8 cellular contexts compared by ENCODE assay signal in genomic region chr7:17690030-17690429, GRCh38.
DNase-seq lines count a peak whose midpoint lies in the region; ATAC-seq and TF ChIP-seq lines count a peak whose summit lies in the region.
"Had no signal": no experiment of that assay in that cellular context is flagged by ENCODE, and none has a peak within 500 bp of the region (broad histone marks: within the 10 kb centered on the region; RNA-seq: fewer than 3 reads in every experiment).

No MANE protein-coding gene starts in this region.

- intact Hi-C loops in upper lobe of right lung (cut with DNase I), result no loop called here

- no peaks in the 10 kb centered on the region for H3K4me1 ChIP-seq in upper lobe of right lung
- H3K4me1 ChIP-seq: pancreas had no signal

- TF ChIP-seq CTCF in upper lobe of right lung (IDR thresholded peaks at IDR 0.05), result no peak

- H3K4me1 Mint-ChIP-seq in stimulated activated effector memory CD8-positive, alpha-beta T cell treated with anti-CD3 and anti-CD28 coated beads, Interleukin-12 subunit alpha, Interleukin-12 subunit beta, amount 100 ng/mL, for 72 hours, result no peaks in the 10 kb centered on the region

- no peaks in the 10 kb centered on the region for H3K9me3 Mint-ChIP-seq in stimulated activated effector memory CD8-positive, alpha-beta T cell treated with anti-CD3 and anti-CD28 coated beads, Interleukin-12 subunit alpha, Interleukin-12 subunit beta, amount 100 ng/mL, for 72 hours

- no peak overlapping the region for H3K27ac ChIP-seq in upper lobe of right lung
- H3K27ac ChIP-seq: pancreas had no signal

- ATAC-seq in GM19452 (IDR thresholded peaks at IDR 0.05; ENCODE audit: unreplicated experiment), result peak; percentile 84
- peak; percentile 77 for ATAC-seq in upper lobe of right lung
- ATAC-seq in stimulated activated effector memory CD8-positive, alpha-beta T cell treated with anti-CD3 and anti-CD28 coated beads, Interleukin-12 subunit alpha, Interleukin-12 subunit beta, amount 100 ng/mL, for 72 hours, result no peak

- H3K36me3 Mint-ChIP-seq in stimulated activated effector memory CD8-positive, alpha-beta T cell treated with anti-CD3 and anti-CD28 coated beads, Interleukin-12 subunit alpha, Interleukin-12 subunit beta, amount 100 ng/mL, for 72 hours, result no peaks in the 10 kb centered on the region

- no peaks in the 10 kb centered on the region for H3K27me3 ChIP-seq in upper lobe of right lung
- H3K27me3 ChIP-seq: pancreas had no signal

- no peak overlapping the region for H3K4me3 Mint-ChIP-seq in stimulated activated effector memory CD8-positive, alpha-beta T cell treated with anti-CD3 and anti-CD28 coated beads, Interleukin-12 subunit alpha, Interleukin-12 subunit beta, amount 100 ng/mL, for 72 hours

- no peak overlapping the region for H3K4me3 ChIP-seq in upper lobe of right lung
- H3K4me3 ChIP-seq: pancreas had no signal

- H3K9me3 ChIP-seq in upper lobe of right lung, result no peaks in the 10 kb centered on the region
- H3K9me3 ChIP-seq: pancreas had no signal

- DNase-seq in HK-2 (ENCODE audit: unreplicated experiment) (peak; percentile 53), astrocyte of the hippocampus (ENCODE audit: low read depth, low spot score) (peak; percentile 96), upper lobe of right lung (no peak), NCI-H146 (lab: John Stamatoyannopoulos, UW) (no peak), NCI-H510A (lab: John Stamatoyannopoulos, UW) (no peak)
- DNase-seq in stimulated activated effector memory CD8-positive, alpha-beta T cell treated with anti-CD3 and anti-CD28 coated beads, Interleukin-12 subunit alpha, Interleukin-12 subunit beta, amount 100 ng/mL, for 72 hours (ENCODE audit: low spot score in 2 of 2), result no peak
- DNase-seq: pancreas had no signal

- no peaks in the 10 kb centered on the region for H3K36me3 ChIP-seq in upper lobe of right lung
- H3K36me3 ChIP-seq: pancreas had no signal

- H3K27ac Mint-ChIP-seq in stimulated activated effector memory CD8-positive, alpha-beta T cell treated with anti-CD3 and anti-CD28 coated beads, Interleukin-12 subunit alpha, Interleukin-12 subunit beta, amount 100 ng/mL, for 72 hours, result no peak overlapping the region

Comparison
In these comparisons a context has a peak if more than half of its experiments do, and no peak if none do; other contexts are left out.
1. DNase-seq: peak in HK-2 (single experiment) and astrocyte of the hippocampus (single experiment); none in upper lobe of right lung (single experiment), NCI-H146 (single experiment), NCI-H510A (single experiment) and stimulated activated effector memory CD8-positive, alpha-beta T cell treated with anti-CD3 and anti-CD28 coated beads, Interleukin-12 subunit alpha, Interleukin-12 subunit beta, amount 100 ng/mL, for 72 hours (0 of 2).